In the genomic region with DNA sequence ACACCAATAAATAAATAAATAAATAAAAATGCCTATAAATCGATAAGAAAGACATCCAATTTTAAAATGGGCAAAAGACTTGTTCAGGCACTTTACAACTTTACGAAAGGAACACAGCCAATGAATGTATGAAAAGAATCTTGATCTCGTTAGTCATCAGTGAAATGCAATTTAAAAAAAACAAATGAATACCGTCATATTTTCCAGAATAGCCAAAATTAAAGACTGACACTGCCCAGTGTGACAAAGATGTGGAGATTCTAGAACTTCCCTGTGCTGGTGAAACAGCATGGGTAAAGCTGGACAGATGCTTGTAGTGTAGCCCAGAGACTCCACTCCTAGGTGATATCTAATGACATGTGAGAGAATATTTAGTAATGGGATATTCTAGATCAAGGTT, we compare ENCODE assay signal across 20 cellular contexts.
DNase-seq lines count a peak whose midpoint lies in the region; ATAC-seq, FAIRE-seq and TF ChIP-seq lines count a peak whose summit lies in the region.
"Had no signal": no experiment of that assay in that cellular context is flagged by ENCODE, and none has a peak within 500 bp of the region (broad histone marks: within the 10 kb centered on the region; RNA-seq: fewer than 3 reads in every experiment).

No MANE protein-coding gene starts in this region.

- TF ChIP-seq CTCF in astrocyte (IDR thresholded peaks at IDR 0.05; ENCODE audit: insufficient read depth, low read depth, low read length) = no peak
- TF ChIP-seq CTCF in osteoblast (IDR thresholded peaks at IDR 0.05; ENCODE audit: extremely low read depth, low read depth, low read length) = no peak

- H3K4me3 ChIP-seq in GM23248 (no peak overlapping the region), astrocyte (ENCODE audit: insufficient read depth, low read depth, low read length) (no peak overlapping the region), osteoblast (ENCODE audit: insufficient read depth, low read length) (no peak overlapping the region), small intestine (ENCODE audit: low read depth in 1 of 2, low read length in 2 of 2) (no peak overlapping the region)
- H3K4me3 ChIP-seq in naive thymus-derived CD4-positive, alpha-beta T cell (ENCODE audit: low read length) = no peak overlapping the region
- H3K4me3 ChIP-seq: GM12878 had no signal

- 56 to 59% methylated on average over 4 of the region's 4 CpGs for WGBS in GM23248 (ENCODE audit: low coverage in 1 of 2, low lambda C conversion rate in 2 of 2, missing lambda C conversion rate in 2 of 2), 2 experiments
- 86% methylated on average over 4 of the region's 4 CpGs for WGBS in small intestine, 3 donors

- H3K27ac ChIP-seq in GM23248 = no peak overlapping the region
- H3K27ac ChIP-seq in astrocyte (ENCODE audit: low read depth, low read length) = no peak overlapping the region
- no peak overlapping the region for H3K27ac ChIP-seq in osteoblast (ENCODE audit: low read depth, low read length)
- no peak overlapping the region for H3K27ac ChIP-seq in small intestine (ENCODE audit: low read depth in 1 of 2, low read length in 1 of 2)
- H3K27ac ChIP-seq in naive thymus-derived CD4-positive, alpha-beta T cell (ENCODE audit: low read depth, low read length) = no peak overlapping the region

- H3K4me2 ChIP-seq in GM23248 (ENCODE audit: unreplicated experiment) (no peak overlapping the region), astrocyte (ENCODE audit: low read length) (no peak overlapping the region), osteoblast (ENCODE audit: insufficient read depth, low read length) (peak overlapping the region; percentile 33)

- FAIRE-seq in astrocyte (lab: Jason Lieb, UNC) (no peak), small intestine (lab: Jason Lieb, UNC) (no peak)
- FAIRE-seq: GM12878, GM19239 had no signal

- peaks cover 11% of the 10 kb centered on the region for H3K4me1 Mint-ChIP-seq in astrocyte (ENCODE audit: low read depth, unreplicated experiment)
- no peaks in the 10 kb centered on the region for H3K4me1 Mint-ChIP-seq in naive thymus-derived CD4-positive, alpha-beta T cell
- H3K4me1 Mint-ChIP-seq: CD4-positive, CD25-positive, alpha-beta regulatory T cell; CD8-positive, alpha-beta memory T cell had no signal

- H3K9me2 ChIP-seq in GM23248 (ENCODE audit: insufficient read depth) = no peaks in the 10 kb centered on the region

- no peaks in the 10 kb centered on the region for H3K79me2 ChIP-seq in GM23248 (ENCODE audit: insufficient read depth)
- H3K79me2 ChIP-seq in astrocyte (ENCODE audit: insufficient read depth, low read length) = no peaks in the 10 kb centered on the region
- H3K79me2 ChIP-seq in osteoblast (ENCODE audit: insufficient read depth, low read length) = no peaks in the 10 kb centered on the region

- POLR2A ChIA-PET in naive thymus-derived CD4-positive, alpha-beta T cell (lab: Charles Lee) = no interaction called here

- no peak overlapping the region for H3K27ac Mint-ChIP-seq in astrocyte (ENCODE audit: unreplicated experiment)
- H3K27ac Mint-ChIP-seq in naive thymus-derived CD4-positive, alpha-beta T cell = no peak overlapping the region
- H3K27ac Mint-ChIP-seq: CD4-positive, CD25-positive, alpha-beta regulatory T cell; CD8-positive, alpha-beta memory T cell had no signal

- DNase-seq in AG20443 (ENCODE audit: low spot score) (peak; percentile 20), GM23248 (peak; percentile 32), astrocyte (ENCODE audit: low read depth) (peak; percentile 56), osteoblast (ENCODE audit: insufficient read length, low spot score, missing footprints) (peak; percentile 85), OCI-M2 (lab: John Stamatoyannopoulos, UW; ENCODE audit: unreplicated experiment) (no peak), small intestine (no peak), T-helper 2 cell (no peak)
- DNase-seq in naive thymus-derived CD4-positive, alpha-beta T cell = no peak
- DNase-seq: 8988T; BE2C; C1 segment of cervical spinal cord; CD4-positive, CD25-positive, alpha-beta regulatory T cell; CD8-positive, alpha-beta memory T cell; COR-L47; DMS 273 treated with DMSO at 0.1 percent for 48 hours; GOT3; H7; KG1 had no signal

- CTCF ChIA-PET in naive thymus-derived CD4-positive, alpha-beta T cell (lab: Charles Lee) = no interaction called here

- no peaks in the 10 kb centered on the region for H3K36me3 ChIP-seq in GM23248 (ENCODE audit: low read depth)
- no peaks in the 10 kb centered on the region for H3K36me3 ChIP-seq in astrocyte (ENCODE audit: insufficient read depth, low read length)
- H3K36me3 ChIP-seq in osteoblast (ENCODE audit: insufficient read depth, low read length) = no peaks in the 10 kb centered on the region
- no peaks in the 10 kb centered on the region for H3K36me3 ChIP-seq in small intestine (ENCODE audit: control insufficient read depth in 2 of 2, insufficient read depth in 2 of 2, low read length in 2 of 2)
- H3K36me3 ChIP-seq in naive thymus-derived CD4-positive, alpha-beta T cell (ENCODE audit: control insufficient read depth in 2 of 3, insufficient read depth in 3 of 3, low read length in 3 of 3) = no peaks in the 10 kb centered on the region
- H3K36me3 ChIP-seq: BE2C had no signal

- H4K20me1 ChIP-seq in GM23248 (ENCODE audit: insufficient read depth) (no peaks in the 10 kb centered on the region), astrocyte (ENCODE audit: insufficient read depth, low read length) (no peaks in the 10 kb centered on the region), osteoblast (ENCODE audit: insufficient read depth, low read length) (no peaks in the 10 kb centered on the region)

- H3K4me3 Mint-ChIP-seq in astrocyte (ENCODE audit: unreplicated experiment) = no peak overlapping the region
- H3K4me3 Mint-ChIP-seq in naive thymus-derived CD4-positive, alpha-beta T cell = no peak overlapping the region
- H3K4me3 Mint-ChIP-seq: CD4-positive, CD25-positive, alpha-beta regulatory T cell; CD8-positive, alpha-beta memory T cell had no signal

- H3K36me3 Mint-ChIP-seq in astrocyte (ENCODE audit: low read depth, unreplicated experiment) = peaks cover 11% of the 10 kb centered on the region
- H3K36me3 Mint-ChIP-seq in naive thymus-derived CD4-positive, alpha-beta T cell = peaks cover 0 to 19% (median 8%) of the 10 kb centered on the region in 5 donors
- H3K36me3 Mint-ChIP-seq: CD4-positive, CD25-positive, alpha-beta regulatory T cell; CD8-positive, alpha-beta memory T cell had no signal

- H3K27me3 Mint-ChIP-seq in astrocyte (ENCODE audit: low read depth, unreplicated experiment) = no peaks in the 10 kb centered on the region
- no peaks in the 10 kb centered on the region for H3K27me3 Mint-ChIP-seq in naive thymus-derived CD4-positive, alpha-beta T cell
- H3K27me3 Mint-ChIP-seq: CD8-positive, alpha-beta memory T cell had no signal

- H3K9ac ChIP-seq in GM23248 = no peak overlapping the region
- H3K9ac ChIP-seq in astrocyte (ENCODE audit: low read length) = no peak overlapping the region

- H3K9me3 ChIP-seq in GM23248 (ENCODE audit: low read depth) (no peaks in the 10 kb centered on the region), astrocyte (ENCODE audit: insufficient read depth, low read depth, low read length) (no peaks in the 10 kb centered on the region), osteoblast (ENCODE audit: low read depth, low read length) (no peaks in the 10 kb centered on the region), small intestine (ENCODE audit: control insufficient read depth, low read depth) (no peaks in the 10 kb centered on the region)
- H3K9me3 ChIP-seq in naive thymus-derived CD4-positive, alpha-beta T cell (ENCODE audit: control insufficient read depth in 2 of 3, low read length in 3 of 3) = no peaks in the 10 kb centered on the region
- H3K9me3 ChIP-seq: BE2C had no signal

- H3K27me3 ChIP-seq in GM23248 (replicated peaks; ENCODE audit: insufficient read depth) (peaks cover 78% of the 10 kb centered on the region), astrocyte (ENCODE audit: insufficient read depth, low read length) (peaks cover 2% of the 10 kb centered on the region), osteoblast (ENCODE audit: insufficient read depth, low read length) (peaks cover 28% of the 10 kb centered on the region), small intestine (ENCODE audit: control insufficient read depth in 2 of 2, insufficient read depth in 2 of 2, low read length in 2 of 2) (no peaks in the 10 kb centered on the region)
- H3K27me3 ChIP-seq in naive thymus-derived CD4-positive, alpha-beta T cell (ENCODE audit: control insufficient read depth in 2 of 2, insufficient read depth in 2 of 2, low read length in 2 of 2) = no peaks in the 10 kb centered on the region
- H3K27me3 ChIP-seq: BE2C had no signal

- peaks cover 3% of the 10 kb centered on the region for H3K9me3 Mint-ChIP-seq in astrocyte (ENCODE audit: unreplicated experiment)
- H3K9me3 Mint-ChIP-seq in naive thymus-derived CD4-positive, alpha-beta T cell = peaks cover 0 to 4% (median 0%) of the 10 kb centered on the region in 11 donors

- in situ Hi-C loops in GM23248 (cut with MboI) = no loop called here

- H3K4me1 ChIP-seq in GM23248 (ENCODE audit: insufficient read depth) (peaks cover 13% of the 10 kb centered on the region; the same call in 1 of the 2 replicates), astrocyte (ENCODE audit: insufficient read depth, low read length) (peaks cover 10% of the 10 kb centered on the region), osteoblast (ENCODE audit: insufficient read depth, low read length) (peaks cover 24% of the 10 kb centered on the region), small intestine (ENCODE audit: control insufficient read depth in 2 of 2, insufficient read depth in 1 of 2, low read depth in 1 of 2, low read length in 1 of 2) (no peaks in the 10 kb centered on the region)
- H3K4me1 ChIP-seq in naive thymus-derived CD4-positive, alpha-beta T cell (ENCODE audit: control insufficient read depth in 2 of 2, insufficient read depth in 2 of 2, low read length in 2 of 2) = no peaks in the 10 kb centered on the region
- H3K4me1 ChIP-seq: BE2C had no signal

- intact Hi-C loops in naive thymus-derived CD4-positive, alpha-beta T cell (cut with micrococcal nuclease) = no loop called here

- ATAC-seq in naive thymus-derived CD4-positive, alpha-beta T cell = no peak
- ATAC-seq: GM12878 had no signal

- H2AFZ ChIP-seq in GM23248 (no peak overlapping the region), astrocyte (ENCODE audit: low read depth, low read length) (no peak overlapping the region), osteoblast (ENCODE audit: low read length) (no peak overlapping the region)

- peaks cover 4% of the 10 kb centered on the region for H3F3A ChIP-seq in GM23248 (ENCODE audit: insufficient read depth)

Comparison
In these comparisons a context has a peak if more than half of its experiments do, and no peak if none do; other contexts are left out.
1. DNase-seq: peak in AG20443 (single experiment), GM23248 (single experiment), astrocyte (single experiment) and osteoblast (single experiment); none in OCI-M2 (single experiment), small intestine (single experiment), T-helper 2 cell (0 of 5) and naive thymus-derived CD4-positive, alpha-beta T cell (0 of 9).